Comparison of ENCODE assay signal across 26 cellular contexts in the genomic region with DNA sequence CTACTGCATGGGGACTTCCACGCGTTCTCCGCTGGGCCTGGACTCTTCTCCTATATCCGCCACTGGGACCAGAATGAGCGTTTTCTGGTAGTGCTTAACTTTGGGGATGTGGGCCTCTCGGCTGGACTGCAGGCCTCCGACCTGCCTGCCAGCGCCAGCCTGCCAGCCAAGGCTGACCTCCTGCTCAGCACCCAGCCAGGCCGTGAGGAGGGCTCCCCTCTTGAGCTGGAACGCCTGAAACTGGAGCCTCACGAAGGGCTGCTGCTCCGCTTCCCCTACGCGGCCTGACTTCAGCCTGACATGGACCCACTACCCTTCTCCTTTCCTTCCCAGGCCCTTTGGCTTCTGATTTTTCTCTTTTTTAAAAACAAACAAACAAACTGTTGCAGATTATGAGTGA. TPM values are rescaled to one million over a fixed set of nuclear protein-coding genes. Genes with fewer than 3 reads are reported as not detected.
DNase-seq lines count a peak whose midpoint lies in the region; ATAC-seq and TF ChIP-seq lines count a peak whose summit lies in the region.
"Had no signal": no experiment of that assay in that cellular context is flagged by ENCODE, and none has a peak within 500 bp of the region (broad histone marks: within the 10 kb centered on the region; RNA-seq: fewer than 3 reads in every experiment).

No MANE protein-coding gene starts in this region.

- H3K27me3 ChIP-seq in Panc1 (ENCODE audit: control insufficient read depth, insufficient read depth, low read length), result no peaks in the 10 kb centered on the region
- no peaks in the 10 kb centered on the region for H3K27me3 ChIP-seq in transverse colon
- H3K27me3 ChIP-seq: brain microvascular endothelial cell, left lung, SJCRH30 had no signal

- H3K9me3 ChIP-seq in Panc1 (ENCODE audit: control insufficient read depth, insufficient read depth, low read depth, low read length), result no peaks in the 10 kb centered on the region
- no peaks in the 10 kb centered on the region for H3K9me3 ChIP-seq in transverse colon
- H3K9me3 ChIP-seq: left lung, mucosa of descending colon, SJCRH30 had no signal

- POLR2A ChIA-PET in Panc1 (lab: Charles Lee), result no interaction called here

- no peak overlapping the region for H3K4me3 ChIP-seq in Panc1 (ENCODE audit: low read depth in 2 of 2, low read length in 2 of 2)
- no peak overlapping the region for H3K4me3 ChIP-seq in transverse colon
- H3K4me3 ChIP-seq: coronary artery, left lung, mucosa of descending colon, PC-9, SJCRH30 had no signal

- WGBS in transverse colon (ENCODE audit: low coverage in 1 of 2), 2 donors, result 85% methylated on average over 14 of the region's 14 CpGs; no CpG with 5 or more reads in 1 of the 2 donors

- no peak for TF ChIP-seq CTCF in Panc1 (IDR thresholded peaks at IDR 0.05)
- TF ChIP-seq CTCF in transverse colon (IDR thresholded peaks at IDR 0.05), result no peak

- no peak overlapping the region for H3K27ac Mint-ChIP-seq in activated naive CD8-positive, alpha-beta T cell
- H3K27ac Mint-ChIP-seq in activated naive CD8-positive, alpha-beta T cell treated with anti-CD3 and anti-CD28 coated beads, Interleukin-2, amount 50 U/mL, for 24 hours, result no peak overlapping the region
- peak overlapping the region; percentile 22 for H3K27ac Mint-ChIP-seq in dendritic cell treated with granulocyte-macrophage colony-stimulating factor and Interleukin-4, amounts not matched to agents 40 ng/mL and 50 ng/mL, for 4 days
- H3K27ac Mint-ChIP-seq in stimulated activated naive B cell treated with anti-CD40 and anti-IgM and Interleukin-4, amounts not matched to agents 10 μg/mL and 1 μg/mL and 100 μg/mL, for 72 hours, result peak overlapping the region; percentile 81

- no peaks in the 10 kb centered on the region for H3K27me3 Mint-ChIP-seq in activated naive CD8-positive, alpha-beta T cell
- H3K27me3 Mint-ChIP-seq in activated naive CD8-positive, alpha-beta T cell treated with anti-CD3 and anti-CD28 coated beads, Interleukin-2, amount 50 U/mL, for 24 hours, result no peaks in the 10 kb centered on the region
- no peaks in the 10 kb centered on the region for H3K27me3 Mint-ChIP-seq in dendritic cell treated with granulocyte-macrophage colony-stimulating factor and Interleukin-4, amounts not matched to agents 40 ng/mL and 50 ng/mL, for 4 days
- H3K27me3 Mint-ChIP-seq in stimulated activated naive B cell treated with anti-CD40 and anti-IgM and Interleukin-4, amounts not matched to agents 10 μg/mL and 1 μg/mL and 100 μg/mL, for 72 hours, result no peaks in the 10 kb centered on the region

- TF ChIP-seq EP300 in transverse colon (IDR thresholded peaks at IDR 0.05; ENCODE audit: low read depth), result no peak

- H3K36me3 Mint-ChIP-seq in activated naive CD8-positive, alpha-beta T cell, result peaks cover 15% of the 10 kb centered on the region
- H3K36me3 Mint-ChIP-seq in activated naive CD8-positive, alpha-beta T cell treated with anti-CD3 and anti-CD28 coated beads, Interleukin-2, amount 50 U/mL, for 24 hours (ENCODE audit: low read depth), result peaks cover 60% of the 10 kb centered on the region
- peaks cover 68% of the 10 kb centered on the region for H3K36me3 Mint-ChIP-seq in dendritic cell treated with granulocyte-macrophage colony-stimulating factor and Interleukin-4, amounts not matched to agents 40 ng/mL and 50 ng/mL, for 4 days (ENCODE audit: low read depth)
- H3K36me3 Mint-ChIP-seq in stimulated activated naive B cell treated with anti-CD40 and anti-IgM and Interleukin-4, amounts not matched to agents 10 μg/mL and 1 μg/mL and 100 μg/mL, for 72 hours, result peaks cover 52 to 61% of the 10 kb centered on the region in 2 donors

- H3K36me3 ChIP-seq in Panc1 (ENCODE audit: control insufficient read depth, insufficient read depth, low read length), result peaks cover 22% of the 10 kb centered on the region
- peaks cover 0 to 57% (median 26%) of the 10 kb centered on the region in 4 donors for H3K36me3 ChIP-seq in transverse colon

- in situ Hi-C loops in Panc1 (cut with HindIII; ENCODE audit: low pct_unique_long_range_greater_than_20kb, low sequenced_read_pairs) (no loop called here), transverse colon (cut with MboI; ENCODE audit: low pct_ligation_motif_present in 1 of 4, low pct_unique_long_range_greater_than_20kb in 1 of 4, low sequenced_read_pairs in 3 of 4) (loop anchor here in 1 of 4 donors (25.0 kb wide), 1 partner anchor 501 kb away; no protein-coding TSS in a partner anchor)

- no peak for DNase-seq in activated naive CD8-positive, alpha-beta T cell treated with anti-CD3 and anti-CD28 coated beads, Interleukin-2, amount 50 U/mL, for 24 hours
- DNase-seq in Panc1 (ENCODE audit: low read depth, low spot score) (no peak), NCI-H146 treated with DMSO at 0.1 percent for 48 hours (lab: John Stamatoyannopoulos, UW; ENCODE audit: unreplicated experiment) (no peak), NCI-H2196 (lab: John Stamatoyannopoulos, UW; ENCODE audit: unreplicated experiment) (no peak), transverse colon (no peak)
- DNase-seq in stimulated activated naive B cell treated with anti-CD40 and anti-IgM and Interleukin-4, amounts not matched to agents 10 μg/mL and 1 μg/mL and 100 μg/mL, for 72 hours, result no peak
- DNase-seq: activated CD4-positive, alpha-beta T cell treated with anti-CD3 and anti-CD28 coated beads, Interleukin-2, amount 50 U/mL, for 48 hours; brain microvascular endothelial cell; GOT3; head of caudate nucleus; KBM-7; left lung; mucosa of descending colon; NCI-H1930; NCI-H226; NCI-H82; PC-9; SJCRH30 had no signal

- no peak overlapping the region; the same call in 1 of the 2 replicates for H3K27ac ChIP-seq in Panc1 (ENCODE audit: low read length)
- peak overlapping the region in 2 of 4 donors; percentile 60 to 73 for H3K27ac ChIP-seq in transverse colon
- H3K27ac ChIP-seq: brain microvascular endothelial cell, C4-2B, coronary artery, SJCRH30 had no signal

- CTCF ChIA-PET in Panc1 (lab: Charles Lee), result no interaction called here

- no peak for TF ChIP-seq POLR2A in transverse colon (IDR thresholded peaks at IDR 0.05)

- BruUV-seq in Panc1 (replicated peaks; lab: Mats Ljungman, UMichigan), result TSS peak; percentile 52

- H3K4me1 ChIP-seq in Panc1 (ENCODE audit: control insufficient read depth, insufficient read depth, low read length), result peaks cover 38% of the 10 kb centered on the region
- peaks cover 18 to 57% (median 24%) of the 10 kb centered on the region in 4 donors for H3K4me1 ChIP-seq in transverse colon

- peak overlapping the region; percentile 17 for H3K4me3 Mint-ChIP-seq in activated naive CD8-positive, alpha-beta T cell
- no peak overlapping the region for H3K4me3 Mint-ChIP-seq in activated naive CD8-positive, alpha-beta T cell treated with anti-CD3 and anti-CD28 coated beads, Interleukin-2, amount 50 U/mL, for 24 hours
- H3K4me3 Mint-ChIP-seq in dendritic cell treated with granulocyte-macrophage colony-stimulating factor and Interleukin-4, amounts not matched to agents 40 ng/mL and 50 ng/mL, for 4 days, result no peak overlapping the region
- no peak overlapping the region for H3K4me3 Mint-ChIP-seq in stimulated activated naive B cell treated with anti-CD40 and anti-IgM and Interleukin-4, amounts not matched to agents 10 μg/mL and 1 μg/mL and 100 μg/mL, for 72 hours
- H3K4me3 Mint-ChIP-seq: T-helper 1 cell treated with Interleukin-12 subunit alpha and Interleukin-12 subunit beta and Interleukin-4 antibody, amounts not matched to agents 30 μg/mL and 1 μg/mL, for 36 hours had no signal

- ATAC-seq in activated naive CD8-positive, alpha-beta T cell treated with anti-CD3 and anti-CD28 coated beads, Interleukin-2, amount 50 U/mL, for 24 hours, result no peak
- ATAC-seq in Panc1, result no peak
- ATAC-seq in stimulated activated naive B cell treated with anti-CD40 and anti-IgM and Interleukin-4, amounts not matched to agents 10 μg/mL and 1 μg/mL and 100 μg/mL, for 72 hours (replicated peaks), result no peak
- ATAC-seq: mucosa of descending colon had no signal

- intact Hi-C loops in Panc1 (cut with micrococcal nuclease; ENCODE audit: unreplicated experiment) (no loop called here), transverse colon (cut with DNase I; ENCODE audit: low total_unique reads) (no loop called here)
- intact Hi-C loops in dendritic cell treated with granulocyte-macrophage colony-stimulating factor and Interleukin-4, amounts not matched to agents 40 ng/mL and 50 ng/mL, for 4 days (cut with micrococcal nuclease), result no loop called here

- no peaks in the 10 kb centered on the region for H3K9me3 Mint-ChIP-seq in activated naive CD8-positive, alpha-beta T cell (ENCODE audit: low read depth)
- H3K9me3 Mint-ChIP-seq in activated naive CD8-positive, alpha-beta T cell treated with anti-CD3 and anti-CD28 coated beads, Interleukin-2, amount 50 U/mL, for 24 hours, result no peaks in the 10 kb centered on the region
- H3K9me3 Mint-ChIP-seq in dendritic cell treated with granulocyte-macrophage colony-stimulating factor and Interleukin-4, amounts not matched to agents 40 ng/mL and 50 ng/mL, for 4 days, result no peaks in the 10 kb centered on the region
- no peaks in the 10 kb centered on the region for H3K9me3 Mint-ChIP-seq in stimulated activated naive B cell treated with anti-CD40 and anti-IgM and Interleukin-4, amounts not matched to agents 10 μg/mL and 1 μg/mL and 100 μg/mL, for 72 hours
- H3K9me3 Mint-ChIP-seq: activated naive CD4-positive, alpha-beta T cell treated with anti-CD3 and anti-CD28 coated beads, Interleukin-2, amount 50 U/mL, for 72 hours; T-helper 1 cell treated with Interleukin-12 subunit alpha and Interleukin-12 subunit beta and Interleukin-4 antibody, amounts not matched to agents 30 μg/mL and 1 μg/mL, for 36 hours had no signal

- peaks cover 33% of the 10 kb centered on the region for H3K4me1 Mint-ChIP-seq in activated naive CD8-positive, alpha-beta T cell (ENCODE audit: low read depth)
- peaks cover 34% of the 10 kb centered on the region for H3K4me1 Mint-ChIP-seq in activated naive CD8-positive, alpha-beta T cell treated with anti-CD3 and anti-CD28 coated beads, Interleukin-2, amount 50 U/mL, for 24 hours
- peaks cover 70% of the 10 kb centered on the region for H3K4me1 Mint-ChIP-seq in dendritic cell treated with granulocyte-macrophage colony-stimulating factor and Interleukin-4, amounts not matched to agents 40 ng/mL and 50 ng/mL, for 4 days (ENCODE audit: low read depth)
- H3K4me1 Mint-ChIP-seq in stimulated activated naive B cell treated with anti-CD40 and anti-IgM and Interleukin-4, amounts not matched to agents 10 μg/mL and 1 μg/mL and 100 μg/mL, for 72 hours, result peaks cover 17 to 28% of the 10 kb centered on the region in 2 donors

RNA-seq across cellular contexts. Expression of a gene that starts 7.7 kb away (rescaled TPM):
- total RNA-seq in Panc1 (2021; ENCODE audit: unreplicated experiment), result 184 TPM
- polyA plus RNA-seq in Panc1 (2012; ENCODE audit: insufficient read length), result 426 TPM
- 100 to 1,000 TPM in 3 of 4 donors, 10 to 100 TPM in 1; 32.4 to 163 (median 129) TPM for total RNA-seq in transverse colon

RNA-seq across cellular contexts. Expression of a gene that starts 32.8 kb away (rescaled TPM):
- not detected for total RNA-seq in Panc1 (2021; ENCODE audit: unreplicated experiment)
- not detected for polyA plus RNA-seq in Panc1 (2012; ENCODE audit: insufficient read length)
- total RNA-seq in transverse colon, result under 1 TPM in 2 of 4 donors, not detected in 2; 0.32 to 0.41 TPM
- total RNA-seq: activated naive CD4-positive, alpha-beta T cell treated with anti-CD3 and anti-CD28 coated beads, Interleukin-2, amount 50 U/mL, for 72 hours; G401; PC-9; SJCRH30 had no signal
- polyA plus RNA-seq: AG04450 had no signal

RNA-seq across cellular contexts. Expression of a gene that starts 49.0 kb away (rescaled TPM):
- total RNA-seq in Panc1 (2021; ENCODE audit: unreplicated experiment) (62.9 TPM), transverse colon (10 to 100 TPM; 25.3 to 37.8 (median 27.6) TPM)
- polyA plus RNA-seq in Panc1 (2012; ENCODE audit: insufficient read length), result 70.2 TPM

RNA-seq across cellular contexts. Expression of a gene that starts 55.8 kb away (rescaled TPM):
- total RNA-seq in Panc1 (2021; ENCODE audit: unreplicated experiment), result not detected
- not detected for polyA plus RNA-seq in Panc1 (2012; ENCODE audit: insufficient read length)
- total RNA-seq in transverse colon, result not detected
- total RNA-seq: G401, left lung, mucosa of descending colon, PC-9, SJCRH30 had no signal
- polyA plus RNA-seq: AG04450 had no signal

RNA-seq across cellular contexts. Expression of a gene that starts 56.6 kb away (rescaled TPM):
- total RNA-seq in Panc1 (2021; ENCODE audit: unreplicated experiment) (31.4 TPM), transverse colon (10 to 100 TPM; 15.3 to 62.5 (median 30.2) TPM)
- polyA plus RNA-seq in Panc1 (2012; ENCODE audit: insufficient read length), result 41.2 TPM

Comparison
In these comparisons a context has a peak if more than half of its experiments do, and no peak if none do; other contexts are left out.
1. H3K27ac Mint-ChIP-seq: peak in dendritic cell treated with granulocyte-macrophage colony-stimulating factor and Interleukin-4, amounts not matched to agents 40 ng/mL and 50 ng/mL, for 4 days (single experiment) and stimulated activated naive B cell treated with anti-CD40 and anti-IgM and Interleukin-4, amounts not matched to agents 10 μg/mL and 1 μg/mL and 100 μg/mL, for 72 hours (single experiment); none in activated naive CD8-positive, alpha-beta T cell (single experiment) and activated naive CD8-positive, alpha-beta T cell treated with anti-CD3 and anti-CD28 coated beads, Interleukin-2, amount 50 U/mL, for 24 hours (single experiment).